ENCODE assay signal across 29 cellular contexts in the genomic region with DNA sequence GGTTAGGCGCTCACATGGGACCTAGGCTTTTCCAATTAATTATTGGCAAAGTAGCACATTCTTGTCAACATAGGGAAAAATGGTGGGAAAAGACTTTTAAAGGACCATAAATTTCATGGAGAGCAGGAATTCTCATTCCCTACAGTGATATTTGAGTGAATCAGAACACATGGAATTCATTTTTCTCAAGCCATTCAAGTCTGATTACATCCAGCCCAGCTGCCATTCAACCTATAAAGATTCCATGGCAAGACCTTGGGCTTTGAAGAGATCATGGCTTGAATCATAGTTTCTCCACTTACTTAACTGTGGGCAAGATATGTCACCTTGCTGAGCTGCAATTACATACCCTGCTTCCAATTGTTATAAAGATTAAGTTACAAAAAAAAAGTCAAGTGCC.
DNase-seq lines count a peak whose midpoint lies in the region; ATAC-seq, FAIRE-seq and TF ChIP-seq lines count a peak whose summit lies in the region.
"Had no signal": no experiment of that assay in that cellular context is flagged by ENCODE, and none has a peak within 500 bp of the region (broad histone marks: within the 10 kb centered on the region; RNA-seq: fewer than 3 reads in every experiment).

No MANE protein-coding gene starts in this region.

- no peaks in the 10 kb centered on the region for H3K79me1 ChIP-seq in mesendoderm (ENCODE audit: low read length)

- no CpG with 5 or more reads among the region's 1 CpG for whole genome bisulfite sequencing in mesendoderm (ENCODE audit: extremely low coverage, insufficient coverage, low lambda C conversion rate)

- H2BK5ac ChIP-seq in mesendoderm (ENCODE audit: low read length), result no peak overlapping the region

- H3K36me3 ChIP-seq in BLaER1 (peaks cover 89% of the 10 kb centered on the region), mesendoderm (ENCODE audit: control insufficient read depth, insufficient read depth, low read length) (no peaks in the 10 kb centered on the region)
- H3K36me3 ChIP-seq: left ventricle myocardium inferior, vagina had no signal

- DNase-seq in GM12892 (ENCODE audit: insufficient read length) (no peak), RPMI7951 (ENCODE audit: low read depth) (peak; percentile 52), mesendoderm (no peak), A172 (ENCODE audit: low spot score) (no peak), natural killer cell (no peak)
- DNase-seq in activated naive CD4-positive, alpha-beta T cell treated with anti-CD3 and anti-CD28 coated beads, Interleukin-2, amount 50 U/mL, for 16 hours, result no peak
- DNase-seq: activated CD8-positive, alpha-beta memory T cell treated with anti-CD3 and anti-CD28 coated beads, Interleukin-2, amount 10 ng/mL, durations not matched to agents 7 days and 5 days; activated naive CD4-positive, alpha-beta T cell; activated T-cell treated with anti-CD3 and anti-CD28 coated beads, Interleukin-2, amount 50 U/mL, for 4 hours; body of pancreas; COR-L47; erythroblast; foreskin keratinocyte; head of caudate nucleus; left ventricle myocardium inferior; naive thymus-derived CD4-positive, alpha-beta T cell; NCI-H2081; NK-92 treated with Interleukin-12 subunit alpha and Interleukin-12 subunit beta, amount 100 ng/mL, for 24 hours; right lobe of liver; stimulated activated CD4-positive, alpha-beta T cell treated with anti-CD3 and anti-CD28 coated beads, Interleukin-12 subunit alpha, Interleukin-12 subunit beta, amount 100 ng/mL, for 4 hours; stimulated activated CD4-positive, alpha-beta T cell treated with anti-CD3 and anti-CD28 coated beads, Interleukin-4, amount 100 ng/mL, for 1 hour; stomach had no signal

- peak; percentile 14 for FAIRE-seq in GM12892 (lab: Jason Lieb, UNC)
- FAIRE-seq: G401.6, K562 had no signal

- H3K56ac ChIP-seq in mesendoderm (ENCODE audit: low read length), result no peak overlapping the region

- no peaks in the 10 kb centered on the region for H3K79me2 ChIP-seq in mesendoderm (ENCODE audit: control insufficient read depth, insufficient read depth, low read length)

- no peak overlapping the region for H3K4ac ChIP-seq in mesendoderm (ENCODE audit: low read depth, low read length)

- H3K18ac ChIP-seq in mesendoderm (ENCODE audit: low read length), result peak overlapping the region; percentile 39

- no peak overlapping the region for H3K27ac Mint-ChIP-seq in natural killer cell
- H3K27ac Mint-ChIP-seq: activated CD8-positive, alpha-beta memory T cell treated with anti-CD3 and anti-CD28 coated beads, Interleukin-2, amount 10 ng/mL, durations not matched to agents 7 days and 5 days; dendritic cell treated with granulocyte-macrophage colony-stimulating factor and Interleukin-4, amounts not matched to agents 40 ng/mL and 50 ng/mL, for 4 days; naive thymus-derived CD4-positive, alpha-beta T cell; progenitor cell of endocrine pancreas had no signal

- H2BK15ac ChIP-seq in mesendoderm (replicated peaks; ENCODE audit: low read depth), result no peak overlapping the region

- no peak overlapping the region for H4K5ac ChIP-seq in mesendoderm (ENCODE audit: low read length)

- H3K4me3 ChIP-seq in BLaER1 (no peak overlapping the region), mesendoderm (ENCODE audit: low read length) (no peak overlapping the region)
- H3K4me3 ChIP-seq: body of pancreas, K562, left ventricle myocardium inferior, right lobe of liver, stomach, vagina had no signal

- H3K27ac ChIP-seq in BLaER1 (no peak overlapping the region), mesendoderm (ENCODE audit: low read depth, low read length) (no peak overlapping the region)
- H3K27ac ChIP-seq: body of pancreas, C4-2B, foreskin keratinocyte, left ventricle myocardium inferior, stomach, vagina had no signal

- no peak overlapping the region for H3K4me3 Mint-ChIP-seq in natural killer cell
- H3K4me3 Mint-ChIP-seq: activated CD8-positive, alpha-beta memory T cell treated with anti-CD3 and anti-CD28 coated beads, Interleukin-2, amount 10 ng/mL, durations not matched to agents 7 days and 5 days; activated T-cell treated with anti-CD3 and anti-CD28 coated beads, Interleukin-2, amount 50 U/mL, for 4 hours; dendritic cell treated with granulocyte-macrophage colony-stimulating factor and Interleukin-4, amounts not matched to agents 40 ng/mL and 50 ng/mL, for 4 days; naive thymus-derived CD4-positive, alpha-beta T cell had no signal

- H4K20me1 ChIP-seq in BLaER1, result peaks cover 23% of the 10 kb centered on the region; the same call in 1 of the 2 replicates

- H2AK5ac ChIP-seq in mesendoderm (ENCODE audit: low read length), result no peak overlapping the region

- no peaks in the 10 kb centered on the region for H3K36me3 Mint-ChIP-seq in natural killer cell
- H3K36me3 Mint-ChIP-seq: activated CD8-positive, alpha-beta memory T cell treated with anti-CD3 and anti-CD28 coated beads, Interleukin-2, amount 10 ng/mL, durations not matched to agents 7 days and 5 days had no signal

- peaks cover 20% of the 10 kb centered on the region for H3K4me1 ChIP-seq in BLaER1
- no peaks in the 10 kb centered on the region for H3K4me1 ChIP-seq in mesendoderm (ENCODE audit: control insufficient read depth, low read depth, low read length)
- H3K4me1 ChIP-seq: body of pancreas, foreskin keratinocyte, left ventricle myocardium inferior had no signal

- TF ChIP-seq POLR2A in GM12892 (IDR thresholded peaks at IDR 0.05; ENCODE audit: low read depth, low read length), result no peak

- no peak for ATAC-seq in natural killer cell
- ATAC-seq: activated CD8-positive, alpha-beta memory T cell treated with anti-CD3 and anti-CD28 coated beads, Interleukin-2, amount 10 ng/mL, durations not matched to agents 7 days and 5 days; activated T-cell treated with anti-CD3 and anti-CD28 coated beads, Interleukin-2, amount 50 U/mL, for 4 hours; body of pancreas; foreskin keratinocyte; K562; naive thymus-derived CD4-positive, alpha-beta T cell had no signal

- H3K9ac ChIP-seq in BLaER1 (no peak overlapping the region), mesendoderm (ENCODE audit: low read length) (no peak overlapping the region)

- H3K9me3 ChIP-seq in BLaER1, result peaks cover 28% of the 10 kb centered on the region
- H3K9me3 ChIP-seq: body of pancreas, right lobe of liver, stomach, vagina had no signal

- intact Hi-C loops in natural killer cell (cut with micrococcal nuclease), result no loop called here

- no peak overlapping the region for H4K8ac ChIP-seq in mesendoderm (ENCODE audit: low read depth, low read length)

- no peak for TF ChIP-seq CTCF in natural killer cell (IDR thresholded peaks at IDR 0.05)

- no peaks in the 10 kb centered on the region for H3K27me3 ChIP-seq in BLaER1
- H3K27me3 ChIP-seq in mesendoderm (ENCODE audit: insufficient read depth, low read length, poor library complexity), result no peaks in the 10 kb centered on the region
- H3K27me3 ChIP-seq: body of pancreas, foreskin keratinocyte, right lobe of liver, stomach, vagina had no signal

- H3K27me3 Mint-ChIP-seq in natural killer cell (ENCODE audit: low read depth in 2 of 2), result peaks cover 17 to 28% of the 10 kb centered on the region in 2 donors
- H3K27me3 Mint-ChIP-seq: progenitor cell of endocrine pancreas had no signal

- H2BK120ac ChIP-seq in mesendoderm (ENCODE audit: low read depth, low read length), result no peak overlapping the region

- H3K23ac ChIP-seq in mesendoderm (ENCODE audit: low read length), result no peak overlapping the region

- H3K4me2 ChIP-seq in BLaER1 (peak overlapping the region; percentile 3; the same call in 1 of the 2 replicates), mesendoderm (ENCODE audit: low read length) (no peak overlapping the region)

- H3K4me1 Mint-ChIP-seq in natural killer cell, result no peaks in the 10 kb centered on the region
- H3K4me1 Mint-ChIP-seq: activated CD8-positive, alpha-beta memory T cell treated with anti-CD3 and anti-CD28 coated beads, Interleukin-2, amount 10 ng/mL, durations not matched to agents 7 days and 5 days had no signal

- H3K9me3 Mint-ChIP-seq in natural killer cell, result peaks cover 0 to 2% of the 10 kb centered on the region in 2 donors
